ENCODE assay signal across 1 cellular context in genomic region chr5:67381240-67381875, GRCh38.
TF ChIP-seq lines count a peak whose summit lies in the region.

No MANE protein-coding gene starts in this region.

TF ChIP-seq in SK-N-SH, 30 proteins besides CTCF, POLR2A, EP300 and RAD21 (continued from another document):
- TF ChIP-seq USF2 (IDR thresholded peaks at IDR 0.05; ENCODE audit: borderline replicate concordance, low read depth, low read length) (no peak), PBX3 (IDR thresholded peaks at IDR 0.05) (no peak)
